23 cellular contexts compared by ENCODE assay signal in the genomic region with DNA sequence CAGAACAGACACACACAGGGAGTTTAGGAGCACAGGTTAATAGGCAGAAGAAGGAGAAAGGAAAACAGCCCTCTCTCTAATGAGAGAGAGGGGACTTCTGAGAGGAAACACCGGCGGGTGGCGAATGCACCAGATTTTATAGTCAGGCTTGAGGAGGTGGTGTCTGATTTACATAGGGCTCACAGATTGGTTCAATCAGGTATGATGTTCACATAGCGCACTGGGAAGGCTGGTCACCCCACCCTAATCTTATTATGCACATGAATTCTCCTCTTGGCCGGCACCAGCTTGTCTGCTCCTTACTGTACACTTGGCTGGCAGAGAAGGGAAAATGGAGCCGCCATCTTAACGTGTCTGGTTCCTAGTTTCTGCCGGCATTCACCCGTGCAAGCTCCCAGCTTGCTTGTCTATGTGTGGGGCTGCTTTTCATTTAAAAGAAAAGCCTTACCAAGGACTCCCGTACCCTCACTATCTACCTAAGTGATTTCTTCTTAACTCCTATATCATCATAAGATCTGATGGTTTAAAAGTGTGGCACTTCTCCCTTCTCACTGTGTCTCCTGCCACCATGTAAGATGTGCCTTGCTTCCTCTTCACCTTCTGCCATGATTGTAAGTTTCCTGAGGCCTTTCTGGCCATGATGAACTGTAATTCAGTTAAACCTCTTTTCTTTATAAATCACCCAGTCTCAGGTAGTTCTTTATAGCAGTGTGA. TPM values are rescaled to one million over a fixed set of nuclear protein-coding genes. Genes with fewer than 3 reads are reported as not detected.
DNase-seq lines count a peak whose midpoint lies in the region; TF ChIP-seq lines count a peak whose summit lies in the region.
"Had no signal": no experiment of that assay in that cellular context is flagged by ENCODE, and none has a peak within 500 bp of the region (broad histone marks: within the 10 kb centered on the region; RNA-seq: fewer than 3 reads in every experiment).

No MANE protein-coding gene starts in this region.

- H3K4me3 ChIP-seq in BLaER1 (no peak overlapping the region), breast epithelium (no peak overlapping the region), mesendoderm (ENCODE audit: low read length) (no peak overlapping the region)
- H3K4me3 ChIP-seq: SJSA1 had no signal

- intact Hi-C loops in breast epithelium (cut with DNase I; ENCODE audit: low total_unique reads): no loop called here

- H3K9me3 ChIP-seq in BLaER1: peaks cover 18% of the 10 kb centered on the region
- no peaks in the 10 kb centered on the region for H3K9me3 ChIP-seq in breast epithelium
- H3K9me3 ChIP-seq: Caco-2, SJSA1 had no signal

- no peak overlapping the region for H3K27ac ChIP-seq in BLaER1
- H3K27ac ChIP-seq in breast epithelium: no peak overlapping the region
- H3K27ac ChIP-seq in mesendoderm (ENCODE audit: low read depth, low read length): no peak overlapping the region
- H3K27ac ChIP-seq: 22Rv1, SJSA1 had no signal

- H3K36me3 ChIP-seq in BLaER1 (peaks cover 83% of the 10 kb centered on the region), breast epithelium (no peaks in the 10 kb centered on the region), mesendoderm (ENCODE audit: control insufficient read depth, insufficient read depth, low read length) (no peaks in the 10 kb centered on the region)

- WGBS in mesendoderm (ENCODE audit: extremely low coverage, insufficient coverage, low lambda C conversion rate): no CpG with 5 or more reads among the region's 10 CpGs

- H3K4me1 ChIP-seq in BLaER1 (peaks cover 93% of the 10 kb centered on the region), breast epithelium (no peaks in the 10 kb centered on the region), mesendoderm (ENCODE audit: control insufficient read depth, low read depth, low read length) (peaks cover 8% of the 10 kb centered on the region)

- H3K18ac ChIP-seq in mesendoderm (ENCODE audit: low read length): no peak overlapping the region

- no peaks in the 10 kb centered on the region for H3K27me3 Mint-ChIP-seq in chondrocyte (ENCODE audit: low read depth)
- H3K27me3 Mint-ChIP-seq: CD4-positive, alpha-beta T cell had no signal

- peak overlapping the region; percentile 39 for H3K27ac Mint-ChIP-seq in chondrocyte (ENCODE audit: unreplicated experiment)
- H3K27ac Mint-ChIP-seq: CD4-positive, alpha-beta T cell had no signal

- no peak for TF ChIP-seq POLR2A in breast epithelium (IDR thresholded peaks at IDR 0.05)

- H2BK120ac ChIP-seq in mesendoderm (ENCODE audit: low read depth, low read length): no peak overlapping the region

- no peak overlapping the region for H3K56ac ChIP-seq in mesendoderm (ENCODE audit: low read length)

- DNase-seq in NCI-H1436 treated with DMSO at 0.1 percent for 48 hours (lab: John Stamatoyannopoulos, UW) (peak; percentile 10), NCI-H1436 (lab: John Stamatoyannopoulos, UW) (no peak), NCI-H69 (lab: John Stamatoyannopoulos, UW) (peak; percentile 43), chondrocyte (ENCODE audit: low spot score) (no peak), NCI-H2171 treated with DMSO at 0.1 percent for 48 hours (lab: John Stamatoyannopoulos, UW) (no peak), breast epithelium (ENCODE audit: low spot score in 2 of 2) (no peak), mesendoderm (no peak)
- DNase-seq: Caco-2; CD4-positive, alpha-beta T cell; GDM1; HCEC 1CT; MM.1S; NCI-H1092; NCI-H1694 treated with DMSO at 0.1 percent for 48 hours; NCI-H2171; NCI-H446; NCI-H526 treated with DMSO at 0.1 percent for 48 hours; PC-3; RPMI8226; SW 1271 had no signal

- no peaks in the 10 kb centered on the region for H3K27me3 ChIP-seq in BLaER1
- no peaks in the 10 kb centered on the region for H3K27me3 ChIP-seq in breast epithelium
- no peaks in the 10 kb centered on the region for H3K27me3 ChIP-seq in mesendoderm (ENCODE audit: insufficient read depth, low read length, poor library complexity)
- H3K27me3 ChIP-seq: SJSA1 had no signal

- H4K20me1 ChIP-seq in BLaER1: peaks cover 100% of the 10 kb centered on the region

- no peak overlapping the region for H2BK5ac ChIP-seq in mesendoderm (ENCODE audit: low read length)

- H3K9me3 Mint-ChIP-seq in chondrocyte (ENCODE audit: low read depth): peaks cover 10% of the 10 kb centered on the region
- H3K9me3 Mint-ChIP-seq: CD4-positive, alpha-beta T cell had no signal

- H3K23ac ChIP-seq in mesendoderm (ENCODE audit: low read length): no peak overlapping the region

- H4K5ac ChIP-seq in mesendoderm (ENCODE audit: low read length): no peak overlapping the region

- H3K36me3 Mint-ChIP-seq in chondrocyte (ENCODE audit: low read depth): peaks cover 11% of the 10 kb centered on the region

- H3K79me2 ChIP-seq in mesendoderm (ENCODE audit: control insufficient read depth, insufficient read depth, low read length): peaks cover 84% of the 10 kb centered on the region

- H3K9ac ChIP-seq in BLaER1 (no peak overlapping the region), mesendoderm (ENCODE audit: low read length) (no peak overlapping the region)

- H4K8ac ChIP-seq in mesendoderm (ENCODE audit: low read depth, low read length): no peak overlapping the region

- H3K4me2 ChIP-seq in BLaER1 (peak overlapping the region; percentile 66; the same call in 1 of the 2 replicates), mesendoderm (ENCODE audit: low read length) (no peak overlapping the region)

- no peak overlapping the region for H2AK5ac ChIP-seq in mesendoderm (ENCODE audit: low read length)

- TF ChIP-seq CTCF in chondrocyte (IDR thresholded peaks at IDR 0.05): no peak
- no peak for TF ChIP-seq CTCF in breast epithelium (IDR thresholded peaks at IDR 0.05)

- H3K4me3 Mint-ChIP-seq in chondrocyte (ENCODE audit: unreplicated experiment): no peak overlapping the region
- H3K4me3 Mint-ChIP-seq: CD4-positive, alpha-beta T cell had no signal

- peaks cover 29% of the 10 kb centered on the region for H3K4me1 Mint-ChIP-seq in chondrocyte (ENCODE audit: low read depth)

- H3K79me1 ChIP-seq in mesendoderm (ENCODE audit: low read length): peaks cover 17% of the 10 kb centered on the region

- no peak overlapping the region for H2BK15ac ChIP-seq in mesendoderm (replicated peaks; ENCODE audit: low read depth)

- no peak overlapping the region for H3K4ac ChIP-seq in mesendoderm (ENCODE audit: low read depth, low read length)

RNA-seq across cellular contexts. Expression of gene BCAT1, which starts 15.1 kb away (rescaled TPM):
- total RNA-seq in chondrocyte: 191 to 246 TPM (median 240 TPM) in 3 replicates
- total RNA-seq in breast epithelium: 10 to 100 TPM in 2 of 3 donors, 1 to 10 TPM in 1; 8.8 to 35.8 (median 12.1) TPM
- polyA plus RNA-seq in mesendoderm (2013, experiment 1 of 2): 131 TPM
- 130 TPM for polyA plus RNA-seq in mesendoderm (2013, experiment 2 of 2)
- total RNA-seq: PC-3 had no signal

Comparison
In these comparisons a context has a peak if more than half of its experiments do, and no peak if none do; other contexts are left out.
1. DNase-seq: peak in NCI-H1436 treated with DMSO at 0.1 percent for 48 hours (single experiment) and NCI-H69 (single experiment); none in NCI-H1436 (single experiment), chondrocyte (single experiment), NCI-H2171 treated with DMSO at 0.1 percent for 48 hours (single experiment), breast epithelium (0 of 2) and mesendoderm (single experiment).